In genomic region chr2:20551231-20551944, GRCh38 we compare ENCODE assay signal across 14 cellular contexts.
DNase-seq lines count a peak whose midpoint lies in the region; ATAC-seq and TF ChIP-seq lines count a peak whose summit lies in the region.
"Had no signal": no experiment of that assay in that cellular context is flagged by ENCODE, and none has a peak within 500 bp of the region (broad histone marks: within the 10 kb centered on the region; RNA-seq: fewer than 3 reads in every experiment).

No MANE protein-coding gene starts in this region.

- peaks cover 10% of the 10 kb centered on the region for H3K27me3 Mint-ChIP-seq in nephron (ENCODE audit: low read depth)
- peaks cover 0 to 4% of the 10 kb centered on the region in 2 donors for H3K27me3 Mint-ChIP-seq in effector memory CD8-positive, alpha-beta T cell

- TF ChIP-seq CTCF in nephron (IDR thresholded peaks at IDR 0.05; ENCODE audit: unreplicated experiment in 3 of 3): no peak

- no peak for TF ChIP-seq POLR2A in erythroblast (IDR thresholded peaks at IDR 0.05; ENCODE audit: low read length)

- peak; percentile 28 for ATAC-seq in esophagus mucosa
- no peak for ATAC-seq in effector memory CD8-positive, alpha-beta T cell (replicated peaks)

- H3K36me3 Mint-ChIP-seq in nephron (ENCODE audit: low read depth): no peaks in the 10 kb centered on the region
- no peaks in the 10 kb centered on the region for H3K36me3 Mint-ChIP-seq in effector memory CD8-positive, alpha-beta T cell (ENCODE audit: insufficient read depth)
- H3K36me3 Mint-ChIP-seq: mesothelial cell of epicardium had no signal

- peak overlapping the region; percentile 69 to 95 (median 76) for H3K27ac Mint-ChIP-seq in nephron
- no peak overlapping the region for H3K27ac Mint-ChIP-seq in effector memory CD8-positive, alpha-beta T cell
- H3K27ac Mint-ChIP-seq: mesothelial cell of epicardium had no signal

- H3K4me3 Mint-ChIP-seq in nephron: peak overlapping the region in 2 of 3 experiments; percentile 26 to 58
- no peak overlapping the region for H3K4me3 Mint-ChIP-seq in effector memory CD8-positive, alpha-beta T cell
- H3K4me3 Mint-ChIP-seq: mesothelial cell of epicardium had no signal

- no peaks in the 10 kb centered on the region for H3K9me3 Mint-ChIP-seq in nephron
- no peaks in the 10 kb centered on the region for H3K9me3 Mint-ChIP-seq in effector memory CD8-positive, alpha-beta T cell
- H3K9me3 Mint-ChIP-seq: mesothelial cell of epicardium had no signal

- DNase-seq in NCI-H2196 (lab: John Stamatoyannopoulos, UW; ENCODE audit: unreplicated experiment) (peak; percentile 40), NCI-H2196 treated with DMSO at 0.1 percent for 48 hours (lab: John Stamatoyannopoulos, UW; ENCODE audit: unreplicated experiment) (no peak), NCI-H1092 (lab: John Stamatoyannopoulos, UW) (no peak), erythroblast (lab: John Stamatoyannopoulos, UW) (no peak)
- DNase-seq in effector memory CD8-positive, alpha-beta T cell: no peak
- DNase-seq: activated CD8-positive, alpha-beta memory T cell treated with anti-CD3 and anti-CD28 coated beads, Interleukin-2, amount 50 U/mL, for 48 hours; effector CD8-positive, alpha-beta T cell; NCI-H524; SIG-M5; thyroid gland had no signal

- peaks cover 66% of the 10 kb centered on the region for H3K4me1 Mint-ChIP-seq in nephron
- no peaks in the 10 kb centered on the region for H3K4me1 Mint-ChIP-seq in effector memory CD8-positive, alpha-beta T cell (ENCODE audit: low read depth in 2 of 2)

- H3K27ac ChIP-seq in temporal lobe (ENCODE audit: low read depth, low read length): peak overlapping the region; percentile 2
- H3K27ac ChIP-seq: thyroid gland had no signal

Comparison
In these comparisons a context has a peak if more than half of its experiments do, and no peak if none do; other contexts are left out.
1. H3K27ac Mint-ChIP-seq: peak in nephron (3 of 3); none in effector memory CD8-positive, alpha-beta T cell (0 of 2).
2. H3K4me3 Mint-ChIP-seq: peak in nephron (2 of 3); none in effector memory CD8-positive, alpha-beta T cell (0 of 2).